ENCODE assay signal across 8 cellular contexts in the genomic region with DNA sequence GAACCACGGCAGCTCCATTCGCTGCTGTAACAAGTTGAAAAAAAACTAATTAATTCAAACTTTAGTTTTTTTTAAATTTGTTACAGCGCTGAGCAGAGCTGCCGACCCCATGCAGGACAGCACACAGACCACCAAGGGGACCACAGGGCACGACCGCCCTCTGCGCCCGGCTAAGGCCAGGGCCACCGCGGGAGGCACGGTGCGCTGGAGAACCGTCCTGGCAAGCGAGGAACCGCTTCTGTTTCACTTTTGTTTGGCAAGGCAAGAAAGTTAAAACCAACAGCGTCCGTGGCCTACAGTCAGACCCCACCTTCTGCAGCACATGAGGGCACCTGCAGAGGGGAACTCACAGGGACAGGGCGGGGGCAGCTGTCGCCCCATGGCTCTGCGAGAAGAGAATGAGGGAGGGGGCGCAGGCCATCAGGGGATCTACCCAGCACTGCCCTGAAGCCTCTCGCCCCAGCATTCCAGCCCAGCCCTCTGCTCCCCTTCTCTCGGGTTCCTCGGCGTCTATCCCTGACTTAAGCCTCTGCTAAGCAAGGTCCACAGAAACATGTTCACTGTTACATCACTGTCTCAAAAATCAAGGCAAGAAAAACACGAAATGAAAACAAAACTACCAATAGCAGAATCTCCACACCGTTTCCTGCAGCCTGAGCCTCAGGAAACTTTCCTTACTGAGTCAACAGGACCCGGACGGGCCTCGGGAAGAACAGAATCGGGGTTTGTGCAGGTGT.
A peak's percentile ranks its signal among the peaks of the same experiment; 100 is the strongest.
DNase-seq lines count a peak whose midpoint lies in the region; ATAC-seq, FAIRE-seq and TF ChIP-seq lines count a peak whose summit lies in the region.

No MANE protein-coding gene starts in this region.

- ATAC-seq in HG03520 (IDR thresholded peaks at IDR 0.05; ENCODE audit: unreplicated experiment) (peak; percentile 71), HG02610 (IDR thresholded peaks at IDR 0.05; ENCODE audit: unreplicated experiment) (no peak)

- 63 to 74% methylated on average over 30 to 31 of the region's 31 CpGs for WGBS in testis, 2 donors

- TF ChIP-seq CTCF in testis (IDR thresholded peaks at IDR 0.05), result no peak

- FAIRE-seq in GM12891 (lab: Jason Lieb, UNC), result peak; percentile 85

- TF ChIP-seq POLR2A in GM12891 (IDR thresholded peaks at IDR 0.05; ENCODE audit: low read depth, low read length) (no peak), testis (IDR thresholded peaks at IDR 0.05) (no peak)

- H3K4me3 ChIP-seq in testis, result peak overlapping the region; percentile 2 to 18

- H3K27me3 ChIP-seq in testis, result no peaks in the 10 kb centered on the region

- DNase-seq in GM12891 (ENCODE audit: insufficient read length, low spot score) (peak; percentile 49), iris pigment epithelial cell (ENCODE audit: low read depth) (peak; percentile 65), testis (no peak), HuH-7.5 (ENCODE audit: low spot score) (no peak), NCI-H82 treated with DMSO at 0.1 percent for 48 hours (lab: John Stamatoyannopoulos, UW; ENCODE audit: unreplicated experiment) (no peak)
- peak; percentile 23 for DNase-seq in activated naive CD4-positive, alpha-beta T cell treated with anti-CD3 and anti-CD28 coated beads, Interleukin-2, amount 50 U/mL, for 16 hours

- H3K27ac ChIP-seq in testis, result peak overlapping the region; percentile 21 to 80

- H3K36me3 ChIP-seq in testis (ENCODE audit: low read depth, missing control alignments), result no peaks in the 10 kb centered on the region

- no peaks in the 10 kb centered on the region for H3K9me3 ChIP-seq in testis

- H3K4me1 ChIP-seq in testis, result peaks cover 28% of the 10 kb centered on the region

- intact Hi-C loops in testis (cut with DNase I; ENCODE audit: low total_unique reads), result no loop called here

TF ChIP-seq in GM12891, 5 proteins besides CTCF, POLR2A, EP300 and RAD21:
- TF ChIP-seq SPI1 (IDR thresholded peaks at IDR 0.05; ENCODE audit: low read depth, low read length), result 0 out of 2 replicates have a peak, but pooled peaks have one; percentile 8
- no peak for TF ChIP-seq POU2F2 (IDR thresholded peaks at IDR 0.05; ENCODE audit: low read depth, low read length)

Comparison
In these comparisons a context has a peak if more than half of its experiments do, and no peak if none do; other contexts are left out.
1. DNase-seq: peak in GM12891 (single experiment), activated naive CD4-positive, alpha-beta T cell treated with anti-CD3 and anti-CD28 coated beads, Interleukin-2, amount 50 U/mL, for 16 hours (single experiment) and iris pigment epithelial cell (single experiment); none in testis (single experiment), HuH-7.5 (single experiment) and NCI-H82 treated with DMSO at 0.1 percent for 48 hours (single experiment).